Comparison of ENCODE assay signal across 8 cellular contexts in the genomic region with DNA sequence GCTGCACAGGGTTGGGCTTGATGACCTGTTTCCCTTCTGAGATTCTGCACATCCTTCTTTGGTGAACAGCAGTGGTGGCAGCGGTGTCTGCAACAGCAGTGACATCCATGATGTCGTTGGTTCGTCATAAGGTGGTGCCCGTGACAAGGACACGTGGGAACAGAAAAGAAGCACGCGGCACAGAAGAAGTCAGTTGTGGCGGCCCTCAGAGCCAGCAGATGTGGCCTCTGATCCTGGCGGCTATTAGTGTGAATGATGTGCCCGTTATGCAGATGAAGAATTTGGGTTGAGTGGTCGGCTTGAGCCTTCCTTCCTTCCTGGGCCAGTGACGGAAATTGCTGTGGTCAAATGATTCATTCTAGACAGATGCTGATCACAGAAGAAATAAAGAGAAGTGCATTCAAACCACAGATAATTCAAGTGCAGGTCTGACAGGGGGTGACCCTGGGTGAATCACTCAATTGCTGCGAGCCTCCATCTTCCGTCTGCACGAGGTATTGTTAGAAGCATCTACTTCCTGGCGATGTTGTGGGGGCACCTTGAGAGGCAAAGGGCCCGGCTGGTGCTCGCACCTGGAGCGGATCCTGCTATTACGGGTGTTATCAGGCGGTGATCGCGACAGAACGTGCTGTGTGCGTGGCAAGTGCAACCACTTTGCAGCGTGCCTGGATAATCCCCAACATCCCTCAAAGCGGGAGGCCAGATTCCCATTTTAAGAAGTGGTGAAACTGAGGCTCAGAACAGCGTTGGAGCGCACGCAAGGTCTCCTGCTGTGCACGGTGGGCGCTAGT.
A peak's percentile ranks its signal among the peaks of the same experiment; 100 is the strongest.
DNase-seq lines count a peak whose midpoint lies in the region; ATAC-seq and TF ChIP-seq lines count a peak whose summit lies in the region.

No MANE protein-coding gene starts in this region.

- H3K4me1 ChIP-seq in heart left ventricle (peaks cover 0 to 79% (median 0%) of the 10 kb centered on the region in 12 donors), esophagus squamous epithelium (peaks cover 12 to 58% (median 22%) of the 10 kb centered on the region in 3 donors)

- TF ChIP-seq POLR2A in heart left ventricle (IDR thresholded peaks at IDR 0.05) (no peak), esophagus squamous epithelium (IDR thresholded peaks at IDR 0.05) (no peak)

- H3K27me3 ChIP-seq in heart left ventricle (peaks cover 0 to 25% (median 3%) of the 10 kb centered on the region in 9 donors), esophagus squamous epithelium (peaks cover 0 to 21% (median 0%) of the 10 kb centered on the region in 4 donors)

- H3K4me3 ChIP-seq in heart left ventricle (no peak overlapping the region), esophagus squamous epithelium (no peak overlapping the region)

- 75 to 83% (median 76%) methylated on average over 27 to 32 of the region's 32 CpGs for WGBS in heart left ventricle, 4 donors
- WGBS in esophagus squamous epithelium, 2 donors: 67 to 75% methylated on average over 22 to 32 of the region's 32 CpGs

- no peak for DNase-seq in heart left ventricle
- DNase-seq in Right ventricle myocardium inferior (ENCODE audit: missing footprints): no peak
- peak; percentile 31 to 47 for DNase-seq in activated CD4-positive, alpha-beta T cell treated with anti-CD3 and anti-CD28 coated beads, Interleukin-2, amount 50 U/mL, for 48 hours
- DNase-seq in esophagus squamous epithelium (lab: John Stamatoyannopoulos, UW): no peak
- peak in 2 of 3 donors; percentile 2 to 3 for DNase-seq in stimulated activated CD4-positive, alpha-beta T cell treated with anti-CD3 and anti-CD28 coated beads, TNF-alpha, amount 100 ng/mL, for 1 hour (ENCODE audit: low read depth in 3 of 3, low spot score in 1 of 3)
- no peak for DNase-seq in NCI-H526 treated with DMSO at 0.1 percent for 48 hours (lab: John Stamatoyannopoulos, UW)
- DNase-seq in NCI-H2029 treated with DMSO at 0.1 percent for 48 hours (lab: John Stamatoyannopoulos, UW): no peak

- TF ChIP-seq CTCF in heart left ventricle (IDR thresholded peaks at IDR 0.05) (no peak), esophagus squamous epithelium (IDR thresholded peaks at IDR 0.05) (no peak)

- ATAC-seq in heart left ventricle: peak in 3 of 4 donors; percentile 21 to 44 (median 23)
- ATAC-seq in Right ventricle myocardium inferior: no peak
- ATAC-seq in HG03520 (IDR thresholded peaks at IDR 0.05; ENCODE audit: unreplicated experiment): no peak

- H3K9me3 ChIP-seq in heart left ventricle (peaks cover 0 to under 1% (median 0%) of the 10 kb centered on the region in 12 donors), esophagus squamous epithelium (peaks cover 0 to under 1% (median 0%) of the 10 kb centered on the region in 3 donors)

- no peaks in the 10 kb centered on the region for H3K36me3 ChIP-seq in heart left ventricle
- H3K36me3 ChIP-seq in esophagus squamous epithelium: no peaks in the 10 kb centered on the region

- peak overlapping the region in 1 of 12 donors; percentile 79 for H3K27ac ChIP-seq in heart left ventricle
- peak overlapping the region in 3 of 4 donors; percentile 19 to 67 (median 55) for H3K27ac ChIP-seq in esophagus squamous epithelium

- intact Hi-C loops in heart left ventricle (cut with DNase I): no loop called here
- intact Hi-C loops in Right ventricle myocardium inferior (cut with DNase I): no loop called here
- intact Hi-C loops in esophagus squamous epithelium (cut with DNase I): no loop called here

Comparison
In these comparisons a context has a peak if more than half of its experiments do, and no peak if none do; other contexts are left out.
1. ATAC-seq: peak in heart left ventricle (3 of 4); none in Right ventricle myocardium inferior (single experiment) and HG03520 (single experiment).
2. DNase-seq: peak in activated CD4-positive, alpha-beta T cell treated with anti-CD3 and anti-CD28 coated beads, Interleukin-2, amount 50 U/mL, for 48 hours (2 of 2) and stimulated activated CD4-positive, alpha-beta T cell treated with anti-CD3 and anti-CD28 coated beads, TNF-alpha, amount 100 ng/mL, for 1 hour (2 of 3); none in heart left ventricle (0 of 5), Right ventricle myocardium inferior (single experiment), esophagus squamous epithelium (single experiment), NCI-H526 treated with DMSO at 0.1 percent for 48 hours (single experiment) and NCI-H2029 treated with DMSO at 0.1 percent for 48 hours (single experiment).